ENCODE assay signal across 8 cellular contexts in the genomic region with DNA sequence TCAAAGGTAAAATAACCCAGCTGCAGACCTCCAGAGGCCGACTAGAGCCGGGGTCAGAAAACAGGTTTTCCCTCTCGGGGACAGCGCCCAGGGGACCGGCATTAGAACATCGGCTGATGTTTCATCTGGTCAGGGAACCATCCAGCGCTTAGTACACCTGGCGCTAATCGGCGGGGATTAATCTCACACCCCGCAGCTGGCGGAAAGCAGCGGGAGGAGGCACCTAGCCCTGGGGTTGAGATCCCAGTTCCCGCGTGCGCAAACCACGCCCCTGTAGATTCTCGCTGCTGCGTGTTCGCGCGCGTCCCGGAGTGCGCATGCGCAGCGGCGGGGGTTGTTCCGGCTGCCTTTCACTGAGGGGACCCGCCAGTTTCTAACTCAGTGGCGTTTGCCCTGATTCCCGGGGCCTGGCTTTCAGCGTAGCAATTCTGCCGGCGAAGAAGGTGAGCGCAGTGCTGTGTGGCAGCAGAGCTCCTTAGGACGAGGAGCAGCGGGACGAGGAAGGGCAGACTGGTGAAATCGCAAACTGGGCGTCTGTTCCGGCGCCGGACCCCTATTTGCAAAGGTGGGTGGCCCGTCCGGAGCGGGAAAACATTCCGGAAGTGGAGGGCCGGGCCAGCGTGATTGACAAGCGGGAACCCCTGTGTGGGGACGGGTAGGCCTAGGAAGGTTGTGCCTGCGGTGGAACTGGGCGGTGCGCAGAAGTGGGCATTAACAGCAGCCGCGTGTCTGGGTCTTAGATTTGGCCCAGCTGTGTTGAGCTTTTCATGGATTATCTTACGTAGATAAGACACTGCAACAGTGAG. TPM values are rescaled to one million over a fixed set of nuclear protein-coding genes. Genes with fewer than 3 reads are reported as not detected.
DNase-seq lines count a peak whose midpoint lies in the region; ATAC-seq and TF ChIP-seq lines count a peak whose summit lies in the region.
"Not testable (repeated sequence)": the region's sequence is repeated elsewhere in the genome, so short reads cannot be mapped to it uniquely, and the experiment has no call there.

A gene (plus strand): TSS at position 334 of the 806 bp plus-strand sequence. CDS start 4,534 bp downstream, outside the sequence.

- not testable (repeated sequence) for TF ChIP-seq POLR2A in lower leg skin (IDR thresholded peaks at IDR 0.05)

- intact Hi-C loops in lower leg skin (cut with DNase I; ENCODE audit: low total_unique reads) = not testable (repeated sequence)

- peak; percentile 94 for ATAC-seq in GM19395 (IDR thresholded peaks at IDR 0.05; ENCODE audit: unreplicated experiment)
- ATAC-seq in HG03558 (IDR thresholded peaks at IDR 0.05; ENCODE audit: extremely low read depth, unreplicated experiment) = peak; percentile 87

- not testable (repeated sequence) for TF ChIP-seq CTCF in C4-2B (conservative IDR thresholded peaks at IDR 0.05); lower leg skin (IDR thresholded peaks at IDR 0.05)

- 0% methylated on average over 44 of the region's 58 CpGs for WGBS in lower leg skin, 2 donors

- peak; percentile 71 for DNase-seq in NCI-H748 treated with DMSO at 0.1 percent for 48 hours (lab: John Stamatoyannopoulos, UW)
- peak; percentile 88 to 90 for DNase-seq in activated CD4-positive, alpha-beta T cell treated with anti-CD3 and anti-CD28 coated beads, Interleukin-2, amount 50 U/mL, for 24 hours (ENCODE audit: low read depth in 1 of 2, low spot score in 1 of 2)
- peak; percentile 77 to 89 for DNase-seq in dermis microvascular lymphatic vessel endothelial cell (ENCODE audit: low read depth in 2 of 2)
- DNase-seq in lower leg skin (ENCODE audit: low spot score in 2 of 2) = peak; percentile 88 to 97
- peak; percentile 87 to 92 for DNase-seq in stimulated activated CD4-positive, alpha-beta T cell treated with anti-CD3 and anti-CD28 coated beads, Interleukin-4, amount 100 ng/mL, for 4 hours

- peak within 1 kb of the TSS; percentile 84 for H3K27ac ChIP-seq in C4-2B

- H3K4me3 ChIP-seq in lower leg skin (ENCODE audit: low read depth, poor library complexity, severe bottlenecking) = peak within 1 kb of the TSS; percentile 73

RNA-seq across cellular contexts. Expression of the gene that starts here (rescaled TPM):
- total RNA-seq in dermis microvascular lymphatic vessel endothelial cell = 9.9 and 11.6 TPM in 2 replicates
- total RNA-seq in lower leg skin = 10 to 100 TPM; 23.5 to 26.8 (median 25.7) TPM

Comparison
In these comparisons a context has a peak if more than half of its experiments do, and no peak if none do; other contexts are left out.
1. Peak in every context shown above with its lines: DNase-seq, ATAC-seq, H3K4me3 ChIP-seq and H3K27ac ChIP-seq.